ENCODE assay signal across 17 cellular contexts in genomic region chr2:109062558-109063325, GRCh38.
DNase-seq lines count a peak whose midpoint lies in the region; ATAC-seq, FAIRE-seq and TF ChIP-seq lines count a peak whose summit lies in the region.
"Had no signal": no experiment of that assay in that cellular context is flagged by ENCODE, and none has a peak within 500 bp of the region (broad histone marks: within the 10 kb centered on the region; RNA-seq: fewer than 3 reads in every experiment).

No MANE protein-coding gene starts in this region.

- peak overlapping the region in 7 of 9 donors; percentile 30 to 74 (median 62) for H3K27ac Mint-ChIP-seq in naive thymus-derived CD4-positive, alpha-beta T cell
- H3K27ac Mint-ChIP-seq: activated CD4-positive, alpha-beta memory T cell treated with anti-CD3 and anti-CD28 coated beads, Interleukin-2, amount 10 ng/mL, durations not matched to agents 7 days and 5 days; activated T-helper 2 cell treated with anti-CD3 and anti-CD28 coated beads, Interferon-gamma antibody, Interleukin-2, Interleukin-4, amounts not matched to agents 10 μg/mL and 5 μg/mL and 100 μg/mL, durations not matched to agents 14 hours and 24 hours and 36 hours; stimulated activated effector memory CD8-positive, alpha-beta T cell treated with anti-CD3 and anti-CD28 coated beads, Interleukin-12 subunit alpha, Interleukin-12 subunit beta, amount 100 ng/mL, for 72 hours; type B pancreatic cell had no signal

- DNase-seq in NCI-H2081 (lab: John Stamatoyannopoulos, UW) (peak; percentile 48 to 60), NCI-H2081 treated with DMSO at 0.1 percent for 48 hours (lab: John Stamatoyannopoulos, UW) (no peak), bronchial epithelial cell (ENCODE audit: low read depth) (no peak), T-helper 1 cell (no peak)
- no peak for DNase-seq in naive thymus-derived CD4-positive, alpha-beta T cell
- DNase-seq: activated CD4-positive, alpha-beta memory T cell treated with anti-CD3 and anti-CD28 coated beads, Interleukin-2, amount 10 ng/mL, durations not matched to agents 7 days and 5 days; amygdala; PC-9 had no signal

- H3K4me1 Mint-ChIP-seq in naive thymus-derived CD4-positive, alpha-beta T cell, result peaks cover 11 to 61% (median 47%) of the 10 kb centered on the region in 7 donors

- H3K4me3 Mint-ChIP-seq in naive thymus-derived CD4-positive, alpha-beta T cell, result peak overlapping the region in 8 of 10 donors; percentile 45 to 62 (median 56)
- H3K4me3 Mint-ChIP-seq: activated CD4-positive, alpha-beta memory T cell treated with anti-CD3 and anti-CD28 coated beads, Interleukin-2, amount 10 ng/mL, durations not matched to agents 7 days and 5 days; stimulated activated effector memory CD8-positive, alpha-beta T cell treated with anti-CD3 and anti-CD28 coated beads, Interleukin-12 subunit alpha, Interleukin-12 subunit beta, amount 100 ng/mL, for 72 hours; type B pancreatic cell had no signal

- no peak for TF ChIP-seq CTCF in HEK293 (tag by site-specific recombination; IDR thresholded peaks at IDR 0.05)
- peak; percentile 6 for TF ChIP-seq CTCF in bronchial epithelial cell (IDR thresholded peaks at IDR 0.05; ENCODE audit: insufficient read depth, low read length, severe bottlenecking)

- ATAC-seq in naive thymus-derived CD4-positive, alpha-beta T cell, result no peak
- no peak for ATAC-seq in GM21717 (IDR thresholded peaks at IDR 0.05; ENCODE audit: unreplicated experiment)
- no peak for ATAC-seq in HG03521 (IDR thresholded peaks at IDR 0.05; ENCODE audit: unreplicated experiment)
- ATAC-seq: stimulated activated effector memory CD8-positive, alpha-beta T cell treated with anti-CD3 and anti-CD28 coated beads, Interleukin-12 subunit alpha, Interleukin-12 subunit beta, amount 100 ng/mL, for 72 hours had no signal

- H3K4me3 ChIP-seq in HEK293 (ENCODE audit: low read depth, low read length) (no peak overlapping the region), bronchial epithelial cell (ENCODE audit: low read depth, low read length) (no peak overlapping the region)
- no peak overlapping the region for H3K4me3 ChIP-seq in naive thymus-derived CD4-positive, alpha-beta T cell (ENCODE audit: low read length)
- H3K4me3 ChIP-seq: PC-9 had no signal

- H3K36me3 ChIP-seq in HEK293 (ENCODE audit: control insufficient read depth in 2 of 2, insufficient read depth in 1 of 2, low read length in 2 of 2), result no peaks in the 10 kb centered on the region
- no peaks in the 10 kb centered on the region for H3K36me3 ChIP-seq in bronchial epithelial cell (ENCODE audit: control insufficient read depth, insufficient read depth, low read length)
- no peaks in the 10 kb centered on the region for H3K36me3 ChIP-seq in naive thymus-derived CD4-positive, alpha-beta T cell (ENCODE audit: control insufficient read depth in 2 of 3, insufficient read depth in 3 of 3, low read length in 3 of 3)

- H3K9me3 ChIP-seq in HEK293 (ENCODE audit: control insufficient read depth, insufficient read depth, low read depth, low read length), result no peaks in the 10 kb centered on the region
- H3K9me3 ChIP-seq in naive thymus-derived CD4-positive, alpha-beta T cell (ENCODE audit: control insufficient read depth in 2 of 3, low read length in 3 of 3), result no peaks in the 10 kb centered on the region

- intact Hi-C loops in naive thymus-derived CD4-positive, alpha-beta T cell (cut with micrococcal nuclease), result loop anchor here in 1 of 2 donors (1.0 to 2.0 kb wide), 3 partner anchors 30 to 134 kb away; partner anchors contain the start of gene EDAR

- no peaks in the 10 kb centered on the region for H3K36me3 Mint-ChIP-seq in naive thymus-derived CD4-positive, alpha-beta T cell
- H3K36me3 Mint-ChIP-seq: stimulated activated effector memory CD8-positive, alpha-beta T cell treated with anti-CD3 and anti-CD28 coated beads, Interleukin-12 subunit alpha, Interleukin-12 subunit beta, amount 100 ng/mL, for 72 hours; type B pancreatic cell had no signal

- H3K27ac ChIP-seq in HEK293 (ENCODE audit: extremely low read depth, low read depth, low read length), result no peak overlapping the region
- no peak overlapping the region for H3K27ac ChIP-seq in naive thymus-derived CD4-positive, alpha-beta T cell (ENCODE audit: low read depth, low read length)
- H3K27ac ChIP-seq: C4-2B, PC-9 had no signal

- H3K4me1 ChIP-seq in HEK293 (ENCODE audit: control insufficient read depth, insufficient read depth, low read length), result peaks cover 8% of the 10 kb centered on the region
- peaks cover 0 to 13% of the 10 kb centered on the region in 2 donors for H3K4me1 ChIP-seq in naive thymus-derived CD4-positive, alpha-beta T cell (ENCODE audit: control insufficient read depth in 2 of 2, insufficient read depth in 2 of 2, low read length in 2 of 2)

- no peak for FAIRE-seq in bronchial epithelial cell (lab: Jason Lieb, UNC)
- FAIRE-seq: colon, endothelial cell of umbilical vein had no signal

- CTCF ChIA-PET in HEK293 (lab: Yijun Ruan, JAX), result no interaction called here
- CTCF ChIA-PET in naive thymus-derived CD4-positive, alpha-beta T cell (lab: Charles Lee), result no interaction called here

- peaks cover 3% of the 10 kb centered on the region for H3K27me3 ChIP-seq in bronchial epithelial cell (ENCODE audit: control insufficient read depth, insufficient read depth, low read length)
- H3K27me3 ChIP-seq in naive thymus-derived CD4-positive, alpha-beta T cell (ENCODE audit: control insufficient read depth in 2 of 2, insufficient read depth in 2 of 2, low read length in 2 of 2), result no peaks in the 10 kb centered on the region

- H3K27me3 Mint-ChIP-seq in naive thymus-derived CD4-positive, alpha-beta T cell, result peaks cover 0 to 2% (median 0%) of the 10 kb centered on the region in 5 donors
- H3K27me3 Mint-ChIP-seq: activated CD4-positive, alpha-beta memory T cell treated with anti-CD3 and anti-CD28 coated beads, Interleukin-2, amount 10 ng/mL, durations not matched to agents 7 days and 5 days had no signal

- no peaks in the 10 kb centered on the region for H3K9me3 Mint-ChIP-seq in naive thymus-derived CD4-positive, alpha-beta T cell
- H3K9me3 Mint-ChIP-seq: activated CD4-positive, alpha-beta memory T cell treated with anti-CD3 and anti-CD28 coated beads, Interleukin-2, amount 10 ng/mL, durations not matched to agents 7 days and 5 days; activated T-helper 2 cell treated with anti-CD3 and anti-CD28 coated beads, Interferon-gamma antibody, Interleukin-2, Interleukin-4, amounts not matched to agents 10 μg/mL and 5 μg/mL and 100 μg/mL, durations not matched to agents 14 hours and 24 hours and 36 hours; stimulated activated effector memory CD8-positive, alpha-beta T cell treated with anti-CD3 and anti-CD28 coated beads, Interleukin-12 subunit alpha, Interleukin-12 subunit beta, amount 100 ng/mL, for 72 hours; type B pancreatic cell had no signal

- POLR2A ChIA-PET in HEK293 (lab: Yijun Ruan, JAX), result no interaction called here
- POLR2A ChIA-PET in naive thymus-derived CD4-positive, alpha-beta T cell (lab: Charles Lee), result no interaction called here

TF ChIP-seq in HEK293, 187 proteins besides CTCF, POLR2A, EP300 and RAD21:
- TF ChIP-seq TRIM28 (IDR thresholded peaks at IDR 0.05; ENCODE audit: borderline replicate concordance, low read length), result no peak
- no peak for TF ChIP-seq ZSCAN5A (tag by site-specific recombination; IDR thresholded peaks at IDR 0.05)
- TF ChIP-seq EGR2 (tag by site-specific recombination; IDR thresholded peaks at IDR 0.05; ENCODE audit: low read depth), result peak; percentile 61; the same call in 1 of the 2 replicates
- peak; percentile 75 for TF ChIP-seq ZFHX2 (tag by site-specific recombination; conservative IDR thresholded peaks at IDR 0.05)
- TF ChIP-seq HOXC10 (CRISPR knock-in tag; IDR thresholded peaks at IDR 0.05), result no peak

Comparison
In these comparisons a context has a peak if more than half of its experiments do, and no peak if none do; other contexts are left out.
1. DNase-seq: peak in NCI-H2081 (2 of 2); none in NCI-H2081 treated with DMSO at 0.1 percent for 48 hours (single experiment), bronchial epithelial cell (single experiment), naive thymus-derived CD4-positive, alpha-beta T cell (0 of 9) and T-helper 1 cell (0 of 5).